ENCODE assay signal across 8 cellular contexts in the genomic region with DNA sequence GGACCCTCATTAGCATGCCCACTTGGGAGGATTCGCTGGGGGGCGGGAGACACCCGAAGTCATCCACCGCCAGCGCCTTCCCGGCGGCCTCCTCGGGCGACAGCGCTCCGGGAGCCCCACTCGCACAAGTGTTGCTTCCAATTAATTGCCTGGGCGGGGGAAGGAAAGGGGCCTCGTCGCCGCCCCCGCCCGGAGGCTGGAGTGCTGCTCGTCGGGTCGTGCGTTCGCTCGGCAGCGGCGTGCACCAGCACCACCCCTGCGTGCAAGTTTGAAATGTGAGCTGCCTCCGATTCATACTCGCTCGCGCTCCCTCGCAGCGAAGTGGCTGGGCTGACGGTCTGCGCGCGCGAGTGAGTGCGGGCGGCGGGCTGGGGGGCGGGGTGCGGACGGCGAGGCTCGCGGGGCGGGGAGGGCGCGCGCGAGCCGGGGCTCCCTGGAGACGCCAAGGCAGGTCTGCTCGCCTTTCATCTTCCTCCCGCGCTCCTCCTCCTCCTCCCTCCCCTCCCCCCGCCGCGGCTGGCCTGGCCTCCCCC.
A peak's percentile ranks its signal among the peaks of the same experiment; 100 is the strongest.
DNase-seq lines count a peak whose midpoint lies in the region; ATAC-seq, FAIRE-seq and TF ChIP-seq lines count a peak whose summit lies in the region.

No MANE protein-coding gene starts in this region.

- H3K27ac Mint-ChIP-seq in WTC11 = no peak overlapping the region

- intact Hi-C loops in kidney (cut with DNase I) = no loop called here

- H2AFZ ChIP-seq in MM.1S (ENCODE audit: low read length) = 0 out of 2 replicates have a peak overlapping the region, but pooled peaks have one; percentile 28

- ATAC-seq in GM21360 (IDR thresholded peaks at IDR 0.05; ENCODE audit: unreplicated experiment) = peak; percentile 34
- ATAC-seq in WTC11 = peak; percentile 3; the same call in 1 of the 2 replicates

- no peaks in the 10 kb centered on the region for H3K36me3 ChIP-seq in MM.1S (replicated peaks; ENCODE audit: insufficient read depth, low read length)
- no peaks in the 10 kb centered on the region for H3K36me3 ChIP-seq in kidney (ENCODE audit: control insufficient read depth in 1 of 2, insufficient read depth in 2 of 2, low read length in 2 of 2)

- H3K27me3 Mint-ChIP-seq in WTC11 (ENCODE audit: low read depth) = peaks cover 66% of the 10 kb centered on the region

- CTCF ChIA-PET in WTC11 (lab: Charles Lee) = interaction anchor here (0.6 to 1.6 kb wide), 7 partner anchors 12 to 255 kb away, joined by 3 to 5 read pairs (median 3); no protein-coding TSS in a partner anchor

- H3K27me3 ChIP-seq in MM.1S (replicated peaks; ENCODE audit: insufficient read depth, low read length) = no peaks in the 10 kb centered on the region

- H3K9me2 ChIP-seq in MM.1S (replicated peaks; ENCODE audit: insufficient read depth, low read length) = no peaks in the 10 kb centered on the region

- peaks cover 45% of the 10 kb centered on the region for H3K4me1 ChIP-seq in MM.1S (ENCODE audit: low read length)
- H3K4me1 ChIP-seq in kidney (ENCODE audit: control insufficient read depth in 1 of 2, insufficient read depth in 1 of 2, low read depth in 1 of 2, low read length in 2 of 2) = peaks cover 29 to 62% of the 10 kb centered on the region in 2 donors

- POLR2A ChIA-PET in WTC11 (lab: Charles Lee) = interaction anchor here (0.8 to 1.7 kb wide), 3 partner anchors 12 to 22 kb away, joined by 3 to 6 read pairs (median 6); no protein-coding TSS in a partner anchor

- peak overlapping the region; percentile 71; the same call in 1 of the 2 replicates for H3K27ac ChIP-seq in MM.1S (ENCODE audit: low read length)
- H3K27ac ChIP-seq in kidney (ENCODE audit: low read depth in 2 of 2, low read length in 2 of 2) = peak overlapping the region; percentile 52 to 63

- H3K4me2 ChIP-seq in MM.1S (ENCODE audit: low read depth, low read length) = peak overlapping the region; percentile 96

- peak overlapping the region; percentile 49 for H3K4me3 Mint-ChIP-seq in WTC11

- no peaks in the 10 kb centered on the region for H3K36me3 Mint-ChIP-seq in WTC11

- peak overlapping the region; percentile 72 for H3K9ac ChIP-seq in MM.1S (ENCODE audit: low read length)
- H3K9ac ChIP-seq in kidney (ENCODE audit: low read length in 2 of 2) = no peak overlapping the region

- peaks cover 47% of the 10 kb centered on the region for H3K4me1 Mint-ChIP-seq in WTC11

- H4K20me1 ChIP-seq in MM.1S (ENCODE audit: insufficient read depth, low read length) = no peaks in the 10 kb centered on the region

- no peak for FAIRE-seq in kidney (lab: Jason Lieb, UNC)
- no peak for FAIRE-seq in RCC 7860 (lab: Jason Lieb, UNC)

- H3K79me2 ChIP-seq in MM.1S (ENCODE audit: low read length) = peaks cover 48% of the 10 kb centered on the region

- TF ChIP-seq CTCF in MM.1S (IDR thresholded peaks at IDR 0.05; ENCODE audit: low read length) = no peak
- TF ChIP-seq CTCF in WTC11 (IDR thresholded peaks at IDR 0.05) = no peak
- TF ChIP-seq CTCF in kidney (IDR thresholded peaks at IDR 0.05; ENCODE audit: borderline replicate concordance, extremely low read depth, insufficient read depth) = no peak

- peak; percentile 68 for DNase-seq in COLO668 (lab: John Stamatoyannopoulos, UW; ENCODE audit: unreplicated experiment)
- peak; percentile 87 for DNase-seq in MM.1S
- peak; percentile 57 for DNase-seq in WTC11 (ENCODE audit: low spot score)
- DNase-seq in central memory CD4-positive, alpha-beta T cell = peak; percentile 35
- DNase-seq in kidney = peak; percentile 91
- peak; percentile 56 to 62 for DNase-seq in stimulated activated CD4-positive, alpha-beta T cell treated with anti-CD3 and anti-CD28 coated beads, Interleukin-15, amount 100 ng/mL, for 48 hours (ENCODE audit: low read depth in 2 of 2)
- no peak for DNase-seq in RCC 7860 (ENCODE audit: low spot score)

- H3K9me3 ChIP-seq in MM.1S (replicated peaks; ENCODE audit: insufficient read depth, low read length) (no peaks in the 10 kb centered on the region), kidney (ENCODE audit: control insufficient read depth in 1 of 2, low read length in 2 of 2) (no peaks in the 10 kb centered on the region)

- peak overlapping the region; percentile 74 for H3K4me3 ChIP-seq in MM.1S (ENCODE audit: low read length)
- H3K4me3 ChIP-seq in kidney (ENCODE audit: low read length in 2 of 2) = peak overlapping the region; percentile 17 to 49

- H3F3A ChIP-seq in MM.1S (ENCODE audit: insufficient read depth, low read length) = peaks cover 32% of the 10 kb centered on the region

- H3K9me3 Mint-ChIP-seq in WTC11 = no peaks in the 10 kb centered on the region

TF ChIP-seq in WTC11, 78 proteins besides CTCF, POLR2A, EP300 and RAD21:
- TF ChIP-seq, protein P1, sequence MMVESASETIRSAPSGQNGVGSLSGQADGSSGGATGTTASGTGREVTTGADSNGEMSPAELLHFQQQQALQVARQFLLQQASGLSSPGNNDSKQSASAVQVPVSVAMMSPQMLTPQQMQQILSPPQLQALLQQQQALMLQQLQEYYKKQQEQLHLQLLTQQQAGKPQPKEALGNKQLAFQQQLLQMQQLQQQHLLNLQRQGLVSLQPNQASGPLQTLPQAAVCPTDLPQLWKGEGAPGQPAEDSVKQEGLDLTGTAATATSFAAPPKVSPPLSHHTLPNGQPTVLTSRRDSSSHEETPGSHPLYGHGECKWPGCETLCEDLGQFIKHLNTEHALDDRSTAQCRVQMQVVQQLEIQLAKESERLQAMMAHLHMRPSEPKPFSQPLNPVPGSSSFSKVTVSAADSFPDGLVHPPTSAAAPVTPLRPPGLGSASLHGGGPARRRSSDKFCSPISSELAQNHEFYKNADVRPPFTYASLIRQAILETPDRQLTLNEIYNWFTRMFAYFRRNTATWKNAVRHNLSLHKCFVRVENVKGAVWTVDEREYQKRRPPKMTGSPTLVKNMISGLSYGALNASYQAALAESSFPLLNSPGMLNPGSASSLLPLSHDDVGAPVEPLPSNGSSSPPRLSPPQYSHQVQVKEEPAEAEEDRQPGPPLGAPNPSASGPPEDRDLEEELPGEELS (CRISPR knock-in tag; IDR thresholded peaks at IDR 0.05) = 0 out of 2 replicates have a peak, but pooled peaks have one; percentile 28
- no peak for TF ChIP-seq ZBTB21 (CRISPR knock-in tag; IDR thresholded peaks at IDR 0.05; ENCODE audit: borderline replicate concordance)
TF ChIP-seq in WTC11: peak in this region for 1.
